1 cellular context compared by ENCODE assay signal in genomic region chr1:226199971-226200370, GRCh38.
TF ChIP-seq lines count a peak whose summit lies in the region.

No MANE protein-coding gene starts in this region.

TF ChIP-seq in HEK293, 187 proteins besides CTCF, POLR2A, EP300 and RAD21 (continued from another document):
- 0 out of 2 replicates have a peak, but pooled peaks have one; percentile 17 for TF ChIP-seq PRDM10 (tag by site-specific recombination; IDR thresholded peaks at IDR 0.05)
- peak; percentile 34; the same call in 1 of the 2 replicates for TF ChIP-seq ZNF398 (tag by site-specific recombination; IDR thresholded peaks at IDR 0.05)
- no peak for TF ChIP-seq ZSCAN16 (tag by site-specific recombination; IDR thresholded peaks at IDR 0.05)
- 0 out of 2 replicates have a peak, but pooled peaks have one; percentile 68 for TF ChIP-seq ZNF311 (tag by site-specific recombination; IDR thresholded peaks at IDR 0.05; ENCODE audit: borderline replicate concordance)
- TF ChIP-seq, protein P1, sequence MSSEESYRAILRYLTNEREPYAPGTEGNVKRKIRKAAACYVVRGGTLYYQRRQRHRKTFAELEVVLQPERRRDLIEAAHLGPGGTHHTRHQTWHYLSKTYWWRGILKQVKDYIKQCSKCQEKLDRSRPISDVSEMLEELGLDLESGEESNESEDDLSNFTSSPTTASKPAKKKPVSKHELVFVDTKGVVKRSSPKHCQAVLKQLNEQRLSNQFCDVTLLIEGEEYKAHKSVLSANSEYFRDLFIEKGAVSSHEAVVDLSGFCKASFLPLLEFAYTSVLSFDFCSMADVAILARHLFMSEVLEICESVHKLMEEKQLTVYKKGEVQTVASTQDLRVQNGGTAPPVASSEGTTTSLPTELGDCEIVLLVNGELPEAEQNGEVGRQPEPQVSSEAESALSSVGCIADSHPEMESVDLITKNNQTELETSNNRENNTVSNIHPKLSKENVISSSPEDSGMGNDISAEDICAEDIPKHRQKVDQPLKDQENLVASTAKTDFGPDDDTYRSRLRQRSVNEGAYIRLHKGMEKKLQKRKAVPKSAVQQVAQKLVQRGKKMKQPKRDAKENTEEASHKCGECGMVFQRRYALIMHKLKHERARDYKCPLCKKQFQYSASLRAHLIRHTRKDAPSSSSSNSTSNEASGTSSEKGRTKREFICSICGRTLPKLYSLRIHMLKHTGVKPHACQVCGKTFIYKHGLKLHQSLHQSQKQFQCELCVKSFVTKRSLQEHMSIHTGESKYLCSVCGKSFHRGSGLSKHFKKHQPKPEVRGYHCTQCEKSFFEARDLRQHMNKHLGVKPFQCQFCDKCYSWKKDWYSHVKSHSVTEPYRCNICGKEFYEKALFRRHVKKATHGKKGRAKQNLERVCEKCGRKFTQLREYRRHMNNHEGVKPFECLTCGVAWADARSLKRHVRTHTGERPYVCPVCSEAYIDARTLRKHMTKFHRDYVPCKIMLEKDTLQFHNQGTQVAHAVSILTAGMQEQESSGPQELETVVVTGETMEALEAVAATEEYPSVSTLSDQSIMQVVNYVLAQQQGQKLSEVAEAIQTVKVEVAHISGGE (tag by site-specific recombination; conservative IDR thresholded peaks at IDR 0.05; ENCODE audit: low read depth), result no peak
